Comparison of ENCODE assay signal across 10 cellular contexts in genomic region chr20:19662638-19662995, GRCh38.
DNase-seq lines count a peak whose midpoint lies in the region; ATAC-seq and TF ChIP-seq lines count a peak whose summit lies in the region.
"Had no signal": no experiment of that assay in that cellular context is flagged by ENCODE, and none has a peak within 500 bp of the region (broad histone marks: within the 10 kb centered on the region; RNA-seq: fewer than 3 reads in every experiment).

No MANE protein-coding gene starts in this region.

- ATAC-seq in natural killer cell (no peak), activated B cell treated with CpG ODN at 0.5 μM for 24 hours (ENCODE audit: low read depth) (no peak), lower lobe of right lung (no peak), GM19324 (IDR thresholded peaks at IDR 0.05; ENCODE audit: low FRiP score, unreplicated experiment) (no peak), upper lobe of right lung (no peak)
- no peak for ATAC-seq in natural killer cell treated with Interleukin-12 subunit alpha and Interleukin-12 subunit beta and Interleukin-15 and Interleukin-18, amount 100 ng/mL, for 72 hours

- POLR2A ChIA-PET in activated B cell treated with CpG ODN at 0.5 μM for 24 hours (lab: Charles Lee), result no interaction called here

- H3K4me3 ChIP-seq in lower lobe of right lung (no peak overlapping the region), upper lobe of right lung (no peak overlapping the region)

- DNase-seq in natural killer cell (no peak), activated B cell treated with CpG ODN at 0.5 μM for 24 hours (no peak), lower lobe of right lung (no peak), upper lobe of right lung (no peak)
- DNase-seq in natural killer cell treated with Interleukin-12 subunit alpha and Interleukin-12 subunit beta and Interleukin-15 and Interleukin-18, amount 100 ng/mL, for 72 hours (ENCODE audit: low spot score), result no peak
- no peak for DNase-seq in activated effector memory CD4-positive, alpha-beta T cell treated with anti-CD3 and anti-CD28 coated beads, Interleukin-2, amount 50 U/mL, for 16 hours
- DNase-seq in activated CD4-positive, alpha-beta T cell treated with anti-CD3 and anti-CD28 coated beads, Interleukin-2, amount 10 ng/mL, durations not matched to agents 24 days and 14 days, result no peak
- DNase-seq: NCI-H1436 treated with DMSO at 0.1 percent for 48 hours had no signal

- H3K27ac ChIP-seq in lower lobe of right lung (no peak overlapping the region), upper lobe of right lung (no peak overlapping the region)

- no peaks in the 10 kb centered on the region for H3K36me3 ChIP-seq in lower lobe of right lung
- no peaks in the 10 kb centered on the region for H3K36me3 ChIP-seq in upper lobe of right lung

- H3K27me3 Mint-ChIP-seq in natural killer cell (ENCODE audit: low read depth in 2 of 2) (peaks cover 12 to 29% of the 10 kb centered on the region in 2 donors), activated B cell treated with CpG ODN at 0.5 μM for 24 hours (peaks cover 21% of the 10 kb centered on the region)
- peaks cover 15 to 18% of the 10 kb centered on the region in 2 donors for H3K27me3 Mint-ChIP-seq in natural killer cell treated with Interleukin-12 subunit alpha and Interleukin-12 subunit beta and Interleukin-15 and Interleukin-18, amount 100 ng/mL, for 72 hours
- peaks cover 7% of the 10 kb centered on the region for H3K27me3 Mint-ChIP-seq in activated CD4-positive, alpha-beta T cell treated with anti-CD3 and anti-CD28 coated beads, Interleukin-2, amount 10 ng/mL, durations not matched to agents 24 days and 14 days

- CTCF ChIA-PET in activated B cell treated with CpG ODN at 0.5 μM for 24 hours (lab: Charles Lee), result interaction anchor here (1.0 to 8.6 kb wide), 8 partner anchors 19 to 1030 kb away, joined by 3 to 180 read pairs (median 8); no protein-coding TSS in a partner anchor

- no peaks in the 10 kb centered on the region for H3K9me3 Mint-ChIP-seq in natural killer cell
- H3K9me3 Mint-ChIP-seq in natural killer cell treated with Interleukin-12 subunit alpha and Interleukin-12 subunit beta and Interleukin-15 and Interleukin-18, amount 100 ng/mL, for 72 hours, result no peaks in the 10 kb centered on the region
- no peaks in the 10 kb centered on the region for H3K9me3 Mint-ChIP-seq in activated B cell treated with CpG ODN at 0.5 μM for 24 hours
- no peaks in the 10 kb centered on the region for H3K9me3 Mint-ChIP-seq in activated CD4-positive, alpha-beta T cell treated with anti-CD3 and anti-CD28 coated beads, Interleukin-2, amount 10 ng/mL, durations not matched to agents 24 days and 14 days

- peak; percentile 34 for TF ChIP-seq CTCF in natural killer cell (IDR thresholded peaks at IDR 0.05)
- peak; percentile 5 for TF ChIP-seq CTCF in activated B cell treated with CpG ODN at 0.5 μM for 24 hours (IDR thresholded peaks at IDR 0.05)
- TF ChIP-seq CTCF in lower lobe of right lung (IDR thresholded peaks at IDR 0.05), result peak; percentile 2
- TF ChIP-seq CTCF in upper lobe of right lung (IDR thresholded peaks at IDR 0.05), result no peak

- no peaks in the 10 kb centered on the region for H3K36me3 Mint-ChIP-seq in natural killer cell
- no peaks in the 10 kb centered on the region for H3K36me3 Mint-ChIP-seq in natural killer cell treated with Interleukin-12 subunit alpha and Interleukin-12 subunit beta and Interleukin-15 and Interleukin-18, amount 100 ng/mL, for 72 hours
- H3K36me3 Mint-ChIP-seq in activated B cell treated with CpG ODN at 0.5 μM for 24 hours (ENCODE audit: low read depth), result no peaks in the 10 kb centered on the region
- no peaks in the 10 kb centered on the region for H3K36me3 Mint-ChIP-seq in activated CD4-positive, alpha-beta T cell treated with anti-CD3 and anti-CD28 coated beads, Interleukin-2, amount 10 ng/mL, durations not matched to agents 24 days and 14 days (ENCODE audit: low read depth)

- peaks cover 4 to 8% of the 10 kb centered on the region in 2 donors for H3K4me1 Mint-ChIP-seq in natural killer cell
- peaks cover 0 to 3% of the 10 kb centered on the region in 2 donors for H3K4me1 Mint-ChIP-seq in natural killer cell treated with Interleukin-12 subunit alpha and Interleukin-12 subunit beta and Interleukin-15 and Interleukin-18, amount 100 ng/mL, for 72 hours (ENCODE audit: low read depth in 2 of 2)
- H3K4me1 Mint-ChIP-seq in activated B cell treated with CpG ODN at 0.5 μM for 24 hours, result peaks cover 28% of the 10 kb centered on the region
- H3K4me1 Mint-ChIP-seq in activated CD4-positive, alpha-beta T cell treated with anti-CD3 and anti-CD28 coated beads, Interleukin-2, amount 10 ng/mL, durations not matched to agents 24 days and 14 days, result no peaks in the 10 kb centered on the region

- H3K27ac Mint-ChIP-seq in natural killer cell (no peak overlapping the region), activated B cell treated with CpG ODN at 0.5 μM for 24 hours (no peak overlapping the region)
- no peak overlapping the region for H3K27ac Mint-ChIP-seq in natural killer cell treated with Interleukin-12 subunit alpha and Interleukin-12 subunit beta and Interleukin-15 and Interleukin-18, amount 100 ng/mL, for 72 hours
- H3K27ac Mint-ChIP-seq in activated CD4-positive, alpha-beta T cell treated with anti-CD3 and anti-CD28 coated beads, Interleukin-2, amount 10 ng/mL, durations not matched to agents 24 days and 14 days, result no peak overlapping the region

- intact Hi-C loops in natural killer cell (cut with micrococcal nuclease), result loop anchor here (1.0 to 2.0 kb wide), 2 partner anchors 456 to 1030 kb away; no protein-coding TSS in a partner anchor
- intact Hi-C loops in activated B cell treated with CpG ODN at 0.5 μM for 24 hours (cut with micrococcal nuclease), result loop anchor here (1.0 to 10.0 kb wide), 6 partner anchors 34 to 1374 kb away; partner anchors contain the start of gene ZNF133
- intact Hi-C loops in lower lobe of right lung (cut with DNase I), result loop anchor here (5.0 kb wide), 1 partner anchor 455 kb away; no protein-coding TSS in a partner anchor
- intact Hi-C loops in activated CD4-positive, alpha-beta T cell treated with anti-CD3 and anti-CD28 coated beads, Interleukin-2, amount 10 ng/mL, durations not matched to agents 24 days and 14 days (cut with micrococcal nuclease), result loop anchor here (1.0 kb wide), 1 partner anchor 34 kb away; no protein-coding TSS in a partner anchor
- intact Hi-C loops in upper lobe of right lung (cut with DNase I), result loop anchor here (10.0 kb wide), 1 partner anchor 458 kb away; no protein-coding TSS in a partner anchor

- H3K27me3 ChIP-seq in lower lobe of right lung (ENCODE audit: low read depth), result no peaks in the 10 kb centered on the region
- no peaks in the 10 kb centered on the region for H3K27me3 ChIP-seq in upper lobe of right lung

- no peaks in the 10 kb centered on the region for H3K9me3 ChIP-seq in lower lobe of right lung
- no peaks in the 10 kb centered on the region for H3K9me3 ChIP-seq in upper lobe of right lung
- H3K9me3 ChIP-seq: SK-N-SH had no signal

- H3K4me1 ChIP-seq in lower lobe of right lung, result no peaks in the 10 kb centered on the region
- no peaks in the 10 kb centered on the region for H3K4me1 ChIP-seq in upper lobe of right lung

- H3K4me3 Mint-ChIP-seq in natural killer cell, result no peak overlapping the region
- no peak overlapping the region for H3K4me3 Mint-ChIP-seq in natural killer cell treated with Interleukin-12 subunit alpha and Interleukin-12 subunit beta and Interleukin-15 and Interleukin-18, amount 100 ng/mL, for 72 hours
- no peak overlapping the region for H3K4me3 Mint-ChIP-seq in activated B cell treated with CpG ODN at 0.5 μM for 24 hours
- no peak overlapping the region for H3K4me3 Mint-ChIP-seq in activated CD4-positive, alpha-beta T cell treated with anti-CD3 and anti-CD28 coated beads, Interleukin-2, amount 10 ng/mL, durations not matched to agents 24 days and 14 days
